In the genomic region with DNA sequence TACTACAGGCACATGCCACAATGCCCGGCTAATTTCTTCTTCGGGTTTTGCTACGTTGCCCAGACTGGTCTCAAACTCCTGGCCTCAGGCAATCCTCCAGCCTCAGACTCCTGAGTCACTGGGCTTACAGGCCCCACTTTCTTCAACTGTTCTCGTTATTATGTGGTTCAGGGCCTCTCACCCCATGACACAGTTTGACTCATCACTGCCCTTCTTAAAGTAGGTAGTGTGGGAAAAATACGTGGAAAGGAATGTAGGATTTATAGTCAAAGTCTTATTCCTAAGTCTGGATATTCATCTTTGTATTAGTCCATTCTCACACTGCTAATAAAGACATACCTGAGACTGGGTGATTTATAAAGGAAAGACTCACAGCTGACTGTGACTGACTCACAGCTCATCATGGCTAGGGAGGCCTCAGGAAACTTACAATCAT, we compare ENCODE assay signal across 1 cellular context.
TF ChIP-seq lines count a peak whose summit lies in the region.

No MANE protein-coding gene starts in this region.

TF ChIP-seq in HepG2, 621 proteins besides CTCF, POLR2A, EP300 and RAD21:
- TF ChIP-seq MATR3 (CRISPR knock-in tag; IDR thresholded peaks at IDR 0.05) (no peak), SIX4 (CRISPR knock-in tag; IDR thresholded peaks at IDR 0.05) (no peak), ZFP62 (CRISPR knock-in tag; IDR thresholded peaks at IDR 0.05) (no peak), ZNF614 (CRISPR knock-in tag; IDR thresholded peaks at IDR 0.05; ENCODE audit: borderline replicate concordance) (no peak), RNF2 (conservative IDR thresholded peaks at IDR 0.05; ENCODE audit: low read depth) (no peak), ADNP (CRISPR knock-in tag; IDR thresholded peaks at IDR 0.05) (no peak), JARID2 (CRISPR knock-in tag; IDR thresholded peaks at IDR 0.05; ENCODE audit: insufficient replicate concordance) (no peak), PITX1 (CRISPR knock-in tag; IDR thresholded peaks at IDR 0.05) (no peak), ZNF3 (CRISPR knock-in tag; IDR thresholded peaks at IDR 0.05) (no peak)
- TF ChIP-seq, protein P1, sequence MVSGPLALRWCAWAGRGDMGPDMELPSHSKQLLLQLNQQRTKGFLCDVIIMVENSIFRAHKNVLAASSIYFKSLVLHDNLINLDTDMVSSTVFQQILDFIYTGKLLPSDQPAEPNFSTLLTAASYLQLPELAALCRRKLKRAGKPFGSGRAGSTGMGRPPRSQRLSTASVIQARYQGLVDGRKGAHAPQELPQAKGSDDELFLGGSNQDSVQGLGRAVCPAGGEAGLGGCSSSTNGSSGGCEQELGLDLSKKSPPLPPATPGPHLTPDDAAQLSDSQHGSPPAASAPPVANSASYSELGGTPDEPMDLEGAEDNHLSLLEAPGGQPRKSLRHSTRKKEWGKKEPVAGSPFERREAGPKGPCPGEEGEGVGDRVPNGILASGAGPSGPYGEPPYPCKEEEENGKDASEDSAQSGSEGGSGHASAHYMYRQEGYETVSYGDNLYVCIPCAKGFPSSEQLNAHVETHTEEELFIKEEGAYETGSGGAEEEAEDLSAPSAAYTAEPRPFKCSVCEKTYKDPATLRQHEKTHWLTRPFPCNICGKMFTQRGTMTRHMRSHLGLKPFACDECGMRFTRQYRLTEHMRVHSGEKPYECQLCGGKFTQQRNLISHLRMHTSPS (CRISPR knock-in tag; IDR thresholded peaks at IDR 0.05; ENCODE audit: low read depth), result no peak
